Comparison of ENCODE assay signal across 17 cellular contexts in genomic region chr9:98491231-98491651, GRCh38.
"Had no signal": no experiment of that assay in that cellular context is flagged by ENCODE, and none has a peak within 500 bp of the region (broad histone marks: within the 10 kb centered on the region; RNA-seq: fewer than 3 reads in every experiment).

No MANE protein-coding gene starts in this region.

- H3K4me1 Mint-ChIP-seq: activated naive CD8-positive, alpha-beta T cell treated with anti-CD3 and anti-CD28 coated beads, Interleukin-2, amount 10 ng/mL, durations not matched to agents 7 days and 5 days; natural killer cell had no signal

- H3K36me3 Mint-ChIP-seq: activated naive CD8-positive, alpha-beta T cell treated with anti-CD3 and anti-CD28 coated beads, Interleukin-2, amount 10 ng/mL, durations not matched to agents 7 days and 5 days; natural killer cell had no signal

- H3K4me3 Mint-ChIP-seq: activated naive CD8-positive, alpha-beta T cell treated with anti-CD3 and anti-CD28 coated beads, Interleukin-2, amount 10 ng/mL, durations not matched to agents 7 days and 5 days; activated T-helper 1 cell treated with anti-CD3 and anti-CD28 coated beads, Interleukin-12 subunit alpha, Interleukin-12 subunit beta, Interleukin-2, Interleukin-4 antibody, amounts not matched to agents 30 ng/mL and 10 ng/mL and 1 ng/mL, durations not matched to agents 14 hours and 24 hours and 36 hours; endodermal cell; natural killer cell had no signal

- H3K4me3 ChIP-seq: breast epithelium, gastroesophageal sphincter, skin epidermis, tibial nerve, vagina had no signal

- H3K27ac ChIP-seq: breast epithelium, gastroesophageal sphincter, neutrophil, skin epidermis, tibial nerve, vagina had no signal

- ATAC-seq: activated CD4-positive, CD25-positive, alpha-beta regulatory T cell treated with anti-CD3 and anti-CD28 coated beads, Interleukin-2, amount 50 U/mL, for 24 hours; gastroesophageal sphincter; natural killer cell had no signal

- H3K4me1 ChIP-seq: breast epithelium, gastroesophageal sphincter, tibial nerve, vagina had no signal

- H3K27me3 ChIP-seq: breast epithelium, tibial nerve, vagina had no signal

- H3K9me3 ChIP-seq: gastroesophageal sphincter, neutrophil, tibial nerve, vagina had no signal

- DNase-seq: activated CD4-positive, alpha-beta T cell treated with anti-CD3 and anti-CD28 coated beads, Interleukin-2, amount 50 U/mL, for 1 hour; activated naive CD8-positive, alpha-beta T cell treated with anti-CD3 and anti-CD28 coated beads, Interleukin-2, amount 10 ng/mL, durations not matched to agents 7 days and 5 days; aorta; endodermal cell; erythroblast; natural killer cell; stimulated activated CD4-positive, alpha-beta T cell treated with anti-CD3 and anti-CD28 coated beads, Interleukin-4, amount 100 ng/mL, for 24 hours; stimulated activated naive CD4-positive, alpha-beta T cell treated with Interleukin-2 at 50 U/mL for 16 hours; substantia nigra had no signal

- H3K27ac Mint-ChIP-seq: activated naive CD8-positive, alpha-beta T cell treated with anti-CD3 and anti-CD28 coated beads, Interleukin-2, amount 10 ng/mL, durations not matched to agents 7 days and 5 days; activated T-helper 1 cell treated with anti-CD3 and anti-CD28 coated beads, Interleukin-12 subunit alpha, Interleukin-12 subunit beta, Interleukin-2, Interleukin-4 antibody, amounts not matched to agents 30 ng/mL and 10 ng/mL and 1 ng/mL, durations not matched to agents 14 hours and 24 hours and 36 hours; endodermal cell; natural killer cell had no signal

- H3K9me3 Mint-ChIP-seq: activated naive CD8-positive, alpha-beta T cell treated with anti-CD3 and anti-CD28 coated beads, Interleukin-2, amount 10 ng/mL, durations not matched to agents 7 days and 5 days; activated T-helper 1 cell treated with anti-CD3 and anti-CD28 coated beads, Interleukin-12 subunit alpha, Interleukin-12 subunit beta, Interleukin-2, Interleukin-4 antibody, amounts not matched to agents 30 ng/mL and 10 ng/mL and 1 ng/mL, durations not matched to agents 14 hours and 24 hours and 36 hours; natural killer cell had no signal

- H3K36me3 ChIP-seq: breast epithelium, gastroesophageal sphincter, neutrophil, tibial nerve, vagina had no signal
